In genomic region chr17:3403856-3404255, GRCh38 we compare ENCODE assay signal across 3 cellular contexts. TPM values are rescaled to one million over a fixed set of nuclear protein-coding genes. Genes with fewer than 3 reads are reported as not detected.
"Had no signal": no experiment of that assay in that cellular context is flagged by ENCODE, and none has a peak within 500 bp of the region (broad histone marks: within the 10 kb centered on the region; RNA-seq: fewer than 3 reads in every experiment).

No MANE protein-coding gene starts in this region.

RNA-seq across cellular contexts. Expression of gene OR1E1, which starts 5.6 kb away (rescaled TPM):
- polyA plus RNA-seq: GM23248, GM23338, H1 had no signal

RNA-seq across cellular contexts. Expression of gene OR3A3, which starts 7.3 kb away (rescaled TPM):
- polyA plus RNA-seq: GM23248, GM23338, H1 had no signal

RNA-seq across cellular contexts. Expression of gene OR3A2, which starts 17.7 kb away (rescaled TPM):
- polyA plus RNA-seq: GM23248, H1 had no signal

RNA-seq across cellular contexts. Expression of gene OR1E2, which starts 29.8 kb away (rescaled TPM):
- polyA plus RNA-seq: GM23248, GM23338, H1 had no signal
